ENCODE assay signal across 8 cellular contexts in genomic region chr2:191165190-191165643, GRCh38. TPM values are rescaled to one million over a fixed set of nuclear protein-coding genes. Genes with fewer than 3 reads are reported as not detected.
DNase-seq lines count a peak whose midpoint lies in the region; ATAC-seq and TF ChIP-seq lines count a peak whose summit lies in the region.

No MANE protein-coding gene starts in this region.

- peak; percentile 87 for ATAC-seq in GM19395 (IDR thresholded peaks at IDR 0.05; ENCODE audit: unreplicated experiment)
- ATAC-seq in HG03571 (IDR thresholded peaks at IDR 0.05; ENCODE audit: unreplicated experiment), result peak; percentile 78
- ATAC-seq in effector memory CD8-positive, alpha-beta T cell (replicated peaks), result peak; percentile 81

- H3K4me1 Mint-ChIP-seq in effector memory CD8-positive, alpha-beta T cell (ENCODE audit: low read depth in 2 of 2), result peaks cover 6 to 7% of the 10 kb centered on the region in 2 donors
- H3K4me1 Mint-ChIP-seq in mesothelial cell of epicardium, result peaks cover 31% of the 10 kb centered on the region

- DNase-seq in DMS79 (lab: John Stamatoyannopoulos, UW) (peak; percentile 11), RPMI8226 (peak; percentile 28), mesothelial cell of epicardium (ENCODE audit: low spot score in 2 of 2, unreplicated experiment in 2 of 2) (no peak)
- DNase-seq in effector memory CD8-positive, alpha-beta T cell, result peak in 1 of 3 experiments; percentile 46
- DNase-seq in stimulated activated CD4-positive, alpha-beta T cell treated with anti-CD3 and anti-CD28 coated beads, Interleukin-4, amount 100 ng/mL, for 4 hours, result no peak
- no peak for DNase-seq in activated CD4-positive, alpha-beta T cell treated with anti-CD3 and anti-CD28 coated beads for 1 hour

- H3K27me3 Mint-ChIP-seq in effector memory CD8-positive, alpha-beta T cell, result peaks cover 0 to 8% of the 10 kb centered on the region in 2 donors
- H3K27me3 Mint-ChIP-seq in mesothelial cell of epicardium (ENCODE audit: low read depth), result peaks cover 22% of the 10 kb centered on the region

- H3K9me3 Mint-ChIP-seq in effector memory CD8-positive, alpha-beta T cell, result no peaks in the 10 kb centered on the region
- peaks cover 5% of the 10 kb centered on the region for H3K9me3 Mint-ChIP-seq in mesothelial cell of epicardium

- no peak overlapping the region for H3K4me3 Mint-ChIP-seq in effector memory CD8-positive, alpha-beta T cell
- H3K4me3 Mint-ChIP-seq in mesothelial cell of epicardium, result no peak overlapping the region

- no peak overlapping the region for H3K27ac Mint-ChIP-seq in effector memory CD8-positive, alpha-beta T cell
- H3K27ac Mint-ChIP-seq in mesothelial cell of epicardium, result no peak overlapping the region

- H3K36me3 Mint-ChIP-seq in effector memory CD8-positive, alpha-beta T cell (ENCODE audit: insufficient read depth), result no peaks in the 10 kb centered on the region
- H3K36me3 Mint-ChIP-seq in mesothelial cell of epicardium, result no peaks in the 10 kb centered on the region

- peak; percentile 53 for TF ChIP-seq CTCF in mesothelial cell of epicardium (IDR thresholded peaks at IDR 0.05; ENCODE audit: unreplicated experiment)

RNA-seq across cellular contexts. Expression of gene STAT4, which starts 14.4 kb away (rescaled TPM):
- total RNA-seq in mesothelial cell of epicardium, result 1.9 to 2.9 TPM (median 2.4 TPM) in 3 replicates

Comparison
In these comparisons a context has a peak if more than half of its experiments do, and no peak if none do; other contexts are left out.
1. DNase-seq: peak in DMS79 (single experiment) and RPMI8226 (single experiment); none in mesothelial cell of epicardium (0 of 2), stimulated activated CD4-positive, alpha-beta T cell treated with anti-CD3 and anti-CD28 coated beads, Interleukin-4, amount 100 ng/mL, for 4 hours (0 of 2) and activated CD4-positive, alpha-beta T cell treated with anti-CD3 and anti-CD28 coated beads for 1 hour (single experiment).
2. Peak in every context shown above with its lines, with median percentiles within 50 percentile points of each other: ATAC-seq.